In genomic region chr2:25159947-25160346, GRCh38 we compare ENCODE assay signal across 11 cellular contexts. TPM values are rescaled to one million over a fixed set of nuclear protein-coding genes. Genes with fewer than 3 reads are reported as not detected.
DNase-seq lines count a peak whose midpoint lies in the region; ATAC-seq and TF ChIP-seq lines count a peak whose summit lies in the region.
"Had no signal": no experiment of that assay in that cellular context is flagged by ENCODE, and none has a peak within 500 bp of the region (broad histone marks: within the 10 kb centered on the region; RNA-seq: fewer than 3 reads in every experiment).

No MANE protein-coding gene starts in this region.

- BruUV-seq in PC-9 (replicated peaks; lab: Mats Ljungman, UMichigan) = no TSS peak

- H3K4me1 ChIP-seq in hepatocyte (ENCODE audit: insufficient read depth) = no peaks in the 10 kb centered on the region
- H3K4me1 ChIP-seq in PC-9 (replicated peaks; ENCODE audit: insufficient read depth) = no peaks in the 10 kb centered on the region
- H3K4me1 ChIP-seq in transverse colon = no peaks in the 10 kb centered on the region

- no peak for TF ChIP-seq EP300 in transverse colon (IDR thresholded peaks at IDR 0.05; ENCODE audit: low read depth)

- H3K4me3 ChIP-seq in hepatocyte (no peak overlapping the region), PC-9 (no peak overlapping the region), transverse colon (no peak overlapping the region)

- peaks cover 6% of the 10 kb centered on the region for H3K27me3 ChIP-seq in hepatocyte
- H3K27me3 ChIP-seq in PC-9 (ENCODE audit: insufficient read depth, low read depth) = peaks cover 45% of the 10 kb centered on the region
- peaks cover 22% of the 10 kb centered on the region for H3K27me3 ChIP-seq in transverse colon

- whole genome bisulfite sequencing in hepatocyte (ENCODE audit: low lambda C conversion rate, missing lambda C conversion rate) = 45% methylated on average over 8 of the region's 8 CpGs
- WGBS in transverse colon (ENCODE audit: low coverage in 1 of 2), 2 donors = 79 to 82% methylated on average over 8 of the region's 8 CpGs

- POLR2A ChIA-PET in PC-9 (lab: Charles Lee; ENCODE audit: unreplicated experiment) = no interaction called here

- H3K36me3 ChIP-seq in hepatocyte (replicated peaks; ENCODE audit: insufficient read depth, low read depth) = no peaks in the 10 kb centered on the region
- H3K36me3 ChIP-seq in PC-9 (ENCODE audit: low read depth) = no peaks in the 10 kb centered on the region
- no peaks in the 10 kb centered on the region for H3K36me3 ChIP-seq in transverse colon

- H3K9me2 ChIP-seq in hepatocyte (replicated peaks; ENCODE audit: insufficient read depth) (no peaks in the 10 kb centered on the region), PC-9 (ENCODE audit: insufficient read depth) (no peaks in the 10 kb centered on the region)

- peak; percentile 68 for DNase-seq in 8988T
- peak; percentile 86 for DNase-seq in ELF-1 (ENCODE audit: low read depth, low spot score)
- DNase-seq in SK-N-DZ (ENCODE audit: low spot score) = peak; percentile 46
- peak; percentile 70 for DNase-seq in hepatocyte (ENCODE audit: low spot score)
- DNase-seq in PC-9 = no peak
- DNase-seq in transverse colon = no peak
- DNase-seq in NCI-H2227 (lab: John Stamatoyannopoulos, UW; ENCODE audit: unreplicated experiment) = no peak
- DNase-seq: NCI-H187 had no signal

- no peak for ATAC-seq in GM19455 (IDR thresholded peaks at IDR 0.05; ENCODE audit: unreplicated experiment)

- H3K9me3 ChIP-seq in hepatocyte (ENCODE audit: low read depth) = no peaks in the 10 kb centered on the region
- H3K9me3 ChIP-seq in PC-9 (ENCODE audit: insufficient read depth, low read depth) = no peaks in the 10 kb centered on the region
- H3K9me3 ChIP-seq in transverse colon = no peaks in the 10 kb centered on the region

- H3F3A ChIP-seq in PC-9 (ENCODE audit: insufficient read depth, low read depth) = no peaks in the 10 kb centered on the region

- intact Hi-C loops in PC-9 (cut with micrococcal nuclease; ENCODE audit: unreplicated experiment) (no loop called here), transverse colon (cut with DNase I; ENCODE audit: low total_unique reads) (no loop called here)

- H3K4me2 ChIP-seq in hepatocyte = no peak overlapping the region
- H3K4me2 ChIP-seq in PC-9 = no peak overlapping the region

- no peak overlapping the region for H2AFZ ChIP-seq in hepatocyte
- no peak overlapping the region for H2AFZ ChIP-seq in PC-9

- in situ Hi-C loops in transverse colon (cut with MboI; ENCODE audit: low pct_ligation_motif_present in 1 of 4, low pct_unique_long_range_greater_than_20kb in 1 of 4, low sequenced_read_pairs in 3 of 4) = no loop called here

- no peak for TF ChIP-seq POLR2A in transverse colon (IDR thresholded peaks at IDR 0.05)

- CTCF ChIA-PET in PC-9 (lab: Charles Lee) = no interaction called here

- TF ChIP-seq CTCF in hepatocyte (IDR thresholded peaks at IDR 0.05; ENCODE audit: poor library complexity) (no peak), PC-9 (conservative IDR thresholded peaks at IDR 0.05) (no peak), transverse colon (IDR thresholded peaks at IDR 0.05) (no peak)

- H3K27ac ChIP-seq in hepatocyte (peak overlapping the region; percentile 22), PC-9 (no peak overlapping the region), transverse colon (no peak overlapping the region)

- no peaks in the 10 kb centered on the region for H3K79me2 ChIP-seq in hepatocyte
- no peaks in the 10 kb centered on the region for H3K79me2 ChIP-seq in PC-9 (ENCODE audit: low read depth)

- H4K20me1 ChIP-seq in hepatocyte (ENCODE audit: insufficient read depth, poor library complexity, severe bottlenecking) = no peaks in the 10 kb centered on the region
- H4K20me1 ChIP-seq in PC-9 (ENCODE audit: insufficient read depth) = no peaks in the 10 kb centered on the region

RNA-seq across cellular contexts. Expression of gene POMC, which starts 8.4 kb away (rescaled TPM):
- not detected in 2 replicates for polyA plus RNA-seq in SK-N-DZ (2014; cell fraction: cytosol; rRNA removed)
- polyA plus RNA-seq in SK-N-DZ (2014; cell fraction: nucleus; rRNA removed) = 0.20 TPM in 1 of 2 replicates, not detected in the other
- total RNA-seq in hepatocyte (3.5 and 6.0 TPM in 2 replicates), PC-9 (2021) (not detected in 2 replicates), transverse colon (1 to 10 TPM in 2 of 4 donors, not detected in 2; 7.9 to 9.0 TPM)
- polyA plus RNA-seq in hepatocyte = 4.4 and 5.6 TPM in 2 replicates
- total RNA-seq: astrocyte, myocyte had no signal

Comparison
In these comparisons a context has a peak if more than half of its experiments do, and no peak if none do; other contexts are left out.
1. DNase-seq: peak in 8988T (single experiment), ELF-1 (single experiment), SK-N-DZ (single experiment) and hepatocyte (single experiment); none in PC-9 (0 of 2), transverse colon (single experiment) and NCI-H2227 (single experiment).